Comparison of ENCODE assay signal across 2 cellular contexts in the genomic region with DNA sequence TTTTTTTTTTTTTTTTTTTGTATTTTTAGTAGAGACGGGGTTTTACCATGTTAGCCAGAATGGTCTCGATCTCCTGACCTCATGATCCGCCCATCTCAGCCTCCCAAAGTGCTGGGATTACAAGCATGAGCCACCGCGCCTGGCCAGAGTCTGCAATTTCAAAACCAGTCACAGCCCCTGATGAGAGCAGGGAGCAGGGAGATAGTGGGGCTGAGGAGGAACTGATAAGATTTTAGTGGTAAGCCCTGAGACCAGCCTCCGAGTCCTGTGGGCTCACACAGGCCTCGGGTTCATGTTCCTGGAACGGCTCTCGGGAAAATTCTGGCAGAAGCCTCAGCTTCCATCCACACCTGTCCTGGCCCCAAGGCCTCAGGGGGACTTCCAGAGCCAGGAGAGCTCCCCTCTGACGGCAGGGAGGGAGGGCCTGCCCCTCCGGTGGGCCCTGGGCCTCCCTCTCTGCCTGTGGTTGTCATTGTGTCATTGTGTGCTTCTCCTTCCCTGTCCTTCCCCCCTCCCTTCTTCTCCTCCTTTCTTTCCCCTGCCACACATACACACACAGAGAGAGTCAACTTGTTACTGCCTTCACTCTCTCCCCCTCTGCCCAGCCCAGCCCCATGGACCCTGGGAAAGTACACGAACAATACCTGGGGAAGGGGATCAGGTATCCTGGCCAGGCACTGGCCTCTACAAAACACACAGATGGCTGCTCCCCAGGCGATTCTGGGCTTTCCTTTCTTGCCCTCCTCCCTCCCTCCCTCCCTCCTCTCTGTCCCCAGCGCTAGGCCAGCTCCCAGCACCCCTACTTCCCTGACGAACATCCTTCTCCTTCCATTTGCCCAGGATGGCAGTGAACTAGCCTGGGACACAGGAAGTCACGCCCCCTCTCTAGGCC.
TF ChIP-seq lines count a peak whose summit lies in the region.

No MANE protein-coding gene starts in this region.

TF ChIP-seq in IMR-90, 13 proteins besides CTCF, POLR2A, EP300 and RAD21:
- no peak for TF ChIP-seq MAZ (IDR thresholded peaks at IDR 0.05; ENCODE audit: borderline replicate concordance, low read depth, low read length)
- TF ChIP-seq CHD1 (IDR thresholded peaks at IDR 0.05; ENCODE audit: low read depth, low read length) = no peak
- no peak for TF ChIP-seq MAFK (IDR thresholded peaks at IDR 0.05; ENCODE audit: low read depth, low read length)
- TF ChIP-seq BHLHE40 (IDR thresholded peaks at IDR 0.05; ENCODE audit: low read depth, low read length) = no peak
- TF ChIP-seq, protein P1, sequence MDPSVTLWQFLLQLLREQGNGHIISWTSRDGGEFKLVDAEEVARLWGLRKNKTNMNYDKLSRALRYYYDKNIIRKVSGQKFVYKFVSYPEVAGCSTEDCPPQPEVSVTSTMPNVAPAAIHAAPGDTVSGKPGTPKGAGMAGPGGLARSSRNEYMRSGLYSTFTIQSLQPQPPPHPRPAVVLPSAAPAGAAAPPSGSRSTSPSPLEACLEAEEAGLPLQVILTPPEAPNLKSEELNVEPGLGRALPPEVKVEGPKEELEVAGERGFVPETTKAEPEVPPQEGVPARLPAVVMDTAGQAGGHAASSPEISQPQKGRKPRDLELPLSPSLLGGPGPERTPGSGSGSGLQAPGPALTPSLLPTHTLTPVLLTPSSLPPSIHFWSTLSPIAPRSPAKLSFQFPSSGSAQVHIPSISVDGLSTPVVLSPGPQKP (IDR thresholded peaks at IDR 0.05; ENCODE audit: borderline replicate concordance, low read depth, low read length) = no peak
- no peak for TF ChIP-seq CEBPB (IDR thresholded peaks at IDR 0.05; ENCODE audit: low read depth, low read length)
- TF ChIP-seq SMC3 (IDR thresholded peaks at IDR 0.05; ENCODE audit: low read depth, low read length) = no peak
- TF ChIP-seq NFE2L2 (IDR thresholded peaks at IDR 0.05; ENCODE audit: low read depth, low read length) = no peak
- TF ChIP-seq, protein P2, sequence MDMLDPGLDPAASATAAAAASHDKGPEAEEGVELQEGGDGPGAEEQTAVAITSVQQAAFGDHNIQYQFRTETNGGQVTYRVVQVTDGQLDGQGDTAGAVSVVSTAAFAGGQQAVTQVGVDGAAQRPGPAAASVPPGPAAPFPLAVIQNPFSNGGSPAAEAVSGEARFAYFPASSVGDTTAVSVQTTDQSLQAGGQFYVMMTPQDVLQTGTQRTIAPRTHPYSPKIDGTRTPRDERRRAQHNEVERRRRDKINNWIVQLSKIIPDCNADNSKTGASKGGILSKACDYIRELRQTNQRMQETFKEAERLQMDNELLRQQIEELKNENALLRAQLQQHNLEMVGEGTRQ (IDR thresholded peaks at IDR 0.05; ENCODE audit: low read depth, low read length) = no peak
- TF ChIP-seq FOS (IDR thresholded peaks at IDR 0.05; ENCODE audit: low read depth, low read length) = no peak
- TF ChIP-seq RFX5 (IDR thresholded peaks at IDR 0.05; ENCODE audit: low read depth, low read length) = no peak
- TF ChIP-seq RCOR1 (IDR thresholded peaks at IDR 0.05; ENCODE audit: insufficient replicate concordance, low read length) = no peak
- no peak for TF ChIP-seq MXI1 (IDR thresholded peaks at IDR 0.05; ENCODE audit: borderline replicate concordance, low read depth, low read length)

TF ChIP-seq in WTC11, 78 proteins besides CTCF, POLR2A, EP300 and RAD21:
- TF ChIP-seq, protein P3, sequence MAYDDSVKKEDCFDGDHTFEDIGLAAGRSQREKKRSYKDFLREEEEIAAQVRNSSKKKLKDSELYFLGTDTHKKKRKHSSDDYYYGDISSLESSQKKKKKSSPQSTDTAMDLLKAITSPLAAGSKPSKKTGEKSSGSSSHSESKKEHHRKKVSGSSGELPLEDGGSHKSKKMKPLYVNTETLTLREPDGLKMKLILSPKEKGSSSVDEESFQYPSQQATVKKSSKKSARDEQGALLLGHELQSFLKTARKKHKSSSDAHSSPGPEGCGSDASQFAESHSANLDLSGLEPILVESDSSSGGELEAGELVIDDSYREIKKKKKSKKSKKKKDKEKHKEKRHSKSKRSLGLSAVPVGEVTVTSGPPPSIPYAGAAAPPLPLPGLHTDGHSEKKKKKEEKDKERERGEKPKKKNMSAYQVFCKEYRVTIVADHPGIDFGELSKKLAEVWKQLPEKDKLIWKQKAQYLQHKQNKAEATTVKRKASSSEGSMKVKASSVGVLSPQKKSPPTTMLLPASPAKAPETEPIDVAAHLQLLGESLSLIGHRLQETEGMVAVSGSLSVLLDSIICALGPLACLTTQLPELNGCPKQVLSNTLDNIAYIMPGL (CRISPR knock-in tag; IDR thresholded peaks at IDR 0.05) = no peak
- TF ChIP-seq ZNF396 (CRISPR knock-in tag; IDR thresholded peaks at IDR 0.05; ENCODE audit: borderline replicate concordance) = no peak
- TF ChIP-seq, protein P4, sequence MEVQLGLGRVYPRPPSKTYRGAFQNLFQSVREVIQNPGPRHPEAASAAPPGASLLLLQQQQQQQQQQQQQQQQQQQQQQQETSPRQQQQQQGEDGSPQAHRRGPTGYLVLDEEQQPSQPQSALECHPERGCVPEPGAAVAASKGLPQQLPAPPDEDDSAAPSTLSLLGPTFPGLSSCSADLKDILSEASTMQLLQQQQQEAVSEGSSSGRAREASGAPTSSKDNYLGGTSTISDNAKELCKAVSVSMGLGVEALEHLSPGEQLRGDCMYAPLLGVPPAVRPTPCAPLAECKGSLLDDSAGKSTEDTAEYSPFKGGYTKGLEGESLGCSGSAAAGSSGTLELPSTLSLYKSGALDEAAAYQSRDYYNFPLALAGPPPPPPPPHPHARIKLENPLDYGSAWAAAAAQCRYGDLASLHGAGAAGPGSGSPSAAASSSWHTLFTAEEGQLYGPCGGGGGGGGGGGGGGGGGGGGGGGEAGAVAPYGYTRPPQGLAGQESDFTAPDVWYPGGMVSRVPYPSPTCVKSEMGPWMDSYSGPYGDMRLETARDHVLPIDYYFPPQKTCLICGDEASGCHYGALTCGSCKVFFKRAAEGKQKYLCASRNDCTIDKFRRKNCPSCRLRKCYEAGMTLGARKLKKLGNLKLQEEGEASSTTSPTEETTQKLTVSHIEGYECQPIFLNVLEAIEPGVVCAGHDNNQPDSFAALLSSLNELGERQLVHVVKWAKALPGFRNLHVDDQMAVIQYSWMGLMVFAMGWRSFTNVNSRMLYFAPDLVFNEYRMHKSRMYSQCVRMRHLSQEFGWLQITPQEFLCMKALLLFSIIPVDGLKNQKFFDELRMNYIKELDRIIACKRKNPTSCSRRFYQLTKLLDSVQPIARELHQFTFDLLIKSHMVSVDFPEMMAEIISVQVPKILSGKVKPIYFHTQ (CRISPR knock-in tag; IDR thresholded peaks at IDR 0.05) = no peak
- peak; percentile 70 for TF ChIP-seq ZNF121 (CRISPR knock-in tag; IDR thresholded peaks at IDR 0.05)
